1 cellular context compared by ENCODE assay signal in the genomic region with DNA sequence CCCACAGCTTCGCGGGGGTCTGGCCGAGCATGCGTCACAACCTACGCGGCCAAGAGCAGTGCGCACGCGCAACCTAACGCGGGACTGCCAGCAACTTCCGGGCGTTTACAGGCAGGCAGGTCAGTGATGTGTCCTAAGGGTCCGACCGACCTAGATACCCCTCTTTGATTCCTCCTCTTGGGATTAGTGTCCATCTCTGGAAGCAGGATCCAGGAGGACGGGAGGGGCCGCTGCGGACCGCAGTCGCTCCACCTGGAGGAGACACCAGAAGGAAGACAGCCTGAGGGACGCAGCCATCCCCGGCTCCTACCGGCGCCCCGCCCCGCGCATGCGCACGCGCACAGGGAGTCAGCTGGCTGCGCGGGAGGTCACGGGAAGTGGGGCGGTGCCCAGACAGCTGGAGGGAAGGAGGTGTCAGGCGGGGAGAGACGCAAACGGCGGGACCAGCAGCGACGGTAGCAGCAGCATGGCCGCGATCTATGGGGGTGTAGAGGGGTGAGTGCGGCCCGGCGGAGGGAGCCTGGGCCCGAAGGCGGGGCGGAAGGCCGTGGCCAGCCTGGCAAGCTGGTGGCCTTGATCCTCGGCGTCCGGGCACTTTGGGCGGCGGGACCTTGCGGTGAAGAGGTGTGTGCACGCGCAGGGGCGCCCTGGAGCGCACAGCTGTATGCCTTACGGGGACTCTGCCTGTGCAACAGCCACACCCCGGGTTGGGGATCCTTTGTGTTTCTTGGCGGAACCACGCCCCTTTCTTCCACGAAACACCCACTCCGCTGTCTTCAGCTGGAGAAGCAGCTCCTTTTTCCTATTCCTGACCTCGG.
TF ChIP-seq lines count a peak whose summit lies in the region.

Gene NAGK (plus strand): TSS at position 431 of the 818 bp plus-strand sequence. CDS start 36 bp downstream, at position 467.

TF ChIP-seq in GM12878, 131 proteins besides CTCF, POLR2A, EP300 and RAD21 (continued from another document and continues in another):
- TF ChIP-seq ZBTB4 (CRISPR knock-in tag; IDR thresholded peaks at IDR 0.05) (no peak), RCOR1 (conservative IDR thresholded peaks at IDR 0.05; ENCODE audit: low read depth, low read length) (no peak), SIN3A (IDR thresholded peaks at IDR 0.05; ENCODE audit: low read depth, low read length) (peak; percentile 87), GATAD2B (conservative IDR thresholded peaks at IDR 0.05; ENCODE audit: low read depth) (peak; percentile 75), KDM1A (IDR thresholded peaks at IDR 0.05; ENCODE audit: borderline replicate concordance) (no peak), SPI1 (IDR thresholded peaks at IDR 0.05; ENCODE audit: borderline replicate concordance, insufficient read depth, low read depth, low read length) (peak; percentile 54; the same call in 1 of the 2 replicates), PAX8 (IDR thresholded peaks at IDR 0.05) (no peak), SMAD1 (IDR thresholded peaks at IDR 0.05; ENCODE audit: low read depth, partially characterized antibody) (no peak), ZSCAN29 (IDR thresholded peaks at IDR 0.05) (no peak), NR2C1 (IDR thresholded peaks at IDR 0.05) (peak; percentile 64), YY1 (IDR thresholded peaks at IDR 0.05; ENCODE audit: low read depth, low read length) (peak; percentile 90), E2F8 (IDR thresholded peaks at IDR 0.05; ENCODE audit: low read depth, partially characterized antibody) (no peak), PML (IDR thresholded peaks at IDR 0.05; ENCODE audit: low read length) (no peak), MYC (IDR thresholded peaks at IDR 0.05; ENCODE audit: insufficient read depth, insufficient read length, insufficient replicate concordance, low read length, severe bottlenecking) (peak; percentile 46), TBL1XR1 (IDR thresholded peaks at IDR 0.05; ENCODE audit: low read depth, low read length) (no peak; the same call in none of the 2 replicates), ZZZ3 (IDR thresholded peaks at IDR 0.05; ENCODE audit: control insufficient read depth, insufficient read length, low read depth) (no peak), SMAD5 (IDR thresholded peaks at IDR 0.05; ENCODE audit: low read depth) (peak; percentile 97), STAT1 (conservative IDR thresholded peaks at IDR 0.05) (peak; percentile 76; the same call in 1 of the 2 replicates), EZH2 (IDR thresholded peaks at IDR 0.05; ENCODE audit: borderline replicate concordance, control insufficient read depth, low read depth, low read length) (no peak), HCFC1 (IDR thresholded peaks at IDR 0.05; ENCODE audit: low read length) (peak; percentile 62), TAF1 (IDR thresholded peaks at IDR 0.05; ENCODE audit: borderline replicate concordance, low read depth, low read length) (peak; percentile 94; the same call in 1 of the 2 replicates), YBX1 (IDR thresholded peaks at IDR 0.05) (no peak), TARDBP (IDR thresholded peaks at IDR 0.05; ENCODE audit: borderline replicate concordance) (no peak), JUND (IDR thresholded peaks at IDR 0.05; ENCODE audit: low read depth, low read length) (no peak), MYB (IDR thresholded peaks at IDR 0.05; ENCODE audit: borderline replicate concordance, low read depth, low read length) (no peak), STAT3 (IDR thresholded peaks at IDR 0.05; ENCODE audit: low read depth, low read length) (no peak), BRCA1 (IDR thresholded peaks at IDR 0.05; ENCODE audit: low read depth, low read length) (no peak)
- TF ChIP-seq, protein P1, sequence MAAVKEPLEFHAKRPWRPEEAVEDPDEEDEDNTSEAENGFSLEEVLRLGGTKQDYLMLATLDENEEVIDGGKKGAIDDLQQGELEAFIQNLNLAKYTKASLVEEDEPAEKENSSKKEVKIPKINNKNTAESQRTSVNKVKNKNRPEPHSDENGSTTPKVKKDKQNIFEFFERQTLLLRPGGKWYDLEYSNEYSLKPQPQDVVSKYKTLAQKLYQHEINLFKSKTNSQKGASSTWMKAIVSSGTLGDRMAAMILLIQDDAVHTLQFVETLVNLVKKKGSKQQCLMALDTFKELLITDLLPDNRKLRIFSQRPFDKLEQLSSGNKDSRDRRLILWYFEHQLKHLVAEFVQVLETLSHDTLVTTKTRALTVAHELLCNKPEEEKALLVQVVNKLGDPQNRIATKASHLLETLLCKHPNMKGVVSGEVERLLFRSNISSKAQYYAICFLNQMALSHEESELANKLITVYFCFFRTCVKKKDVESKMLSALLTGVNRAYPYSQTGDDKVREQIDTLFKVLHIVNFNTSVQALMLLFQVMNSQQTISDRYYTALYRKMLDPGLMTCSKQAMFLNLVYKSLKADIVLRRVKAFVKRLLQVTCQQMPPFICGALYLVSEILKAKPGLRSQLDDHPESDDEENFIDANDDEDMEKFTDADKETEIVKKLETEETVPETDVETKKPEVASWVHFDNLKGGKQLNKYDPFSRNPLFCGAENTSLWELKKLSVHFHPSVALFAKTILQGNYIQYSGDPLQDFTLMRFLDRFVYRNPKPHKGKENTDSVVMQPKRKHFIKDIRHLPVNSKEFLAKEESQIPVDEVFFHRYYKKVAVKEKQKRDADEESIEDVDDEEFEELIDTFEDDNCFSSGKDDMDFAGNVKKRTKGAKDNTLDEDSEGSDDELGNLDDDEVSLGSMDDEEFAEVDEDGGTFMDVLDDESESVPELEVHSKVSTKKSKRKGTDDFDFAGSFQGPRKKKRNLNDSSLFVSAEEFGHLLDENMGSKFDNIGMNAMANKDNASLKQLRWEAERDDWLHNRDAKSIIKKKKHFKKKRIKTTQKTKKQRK (IDR thresholded peaks at IDR 0.05; ENCODE audit: low read depth, low read length): no peak
- TF ChIP-seq, protein P2, sequence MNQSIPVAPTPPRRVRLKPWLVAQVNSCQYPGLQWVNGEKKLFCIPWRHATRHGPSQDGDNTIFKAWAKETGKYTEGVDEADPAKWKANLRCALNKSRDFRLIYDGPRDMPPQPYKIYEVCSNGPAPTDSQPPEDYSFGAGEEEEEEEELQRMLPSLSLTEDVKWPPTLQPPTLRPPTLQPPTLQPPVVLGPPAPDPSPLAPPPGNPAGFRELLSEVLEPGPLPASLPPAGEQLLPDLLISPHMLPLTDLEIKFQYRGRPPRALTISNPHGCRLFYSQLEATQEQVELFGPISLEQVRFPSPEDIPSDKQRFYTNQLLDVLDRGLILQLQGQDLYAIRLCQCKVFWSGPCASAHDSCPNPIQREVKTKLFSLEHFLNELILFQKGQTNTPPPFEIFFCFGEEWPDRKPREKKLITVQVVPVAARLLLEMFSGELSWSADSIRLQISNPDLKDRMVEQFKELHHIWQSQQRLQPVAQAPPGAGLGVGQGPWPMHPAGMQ (IDR thresholded peaks at IDR 0.05; ENCODE audit: borderline replicate concordance): no peak
- TF ChIP-seq, protein P3, sequence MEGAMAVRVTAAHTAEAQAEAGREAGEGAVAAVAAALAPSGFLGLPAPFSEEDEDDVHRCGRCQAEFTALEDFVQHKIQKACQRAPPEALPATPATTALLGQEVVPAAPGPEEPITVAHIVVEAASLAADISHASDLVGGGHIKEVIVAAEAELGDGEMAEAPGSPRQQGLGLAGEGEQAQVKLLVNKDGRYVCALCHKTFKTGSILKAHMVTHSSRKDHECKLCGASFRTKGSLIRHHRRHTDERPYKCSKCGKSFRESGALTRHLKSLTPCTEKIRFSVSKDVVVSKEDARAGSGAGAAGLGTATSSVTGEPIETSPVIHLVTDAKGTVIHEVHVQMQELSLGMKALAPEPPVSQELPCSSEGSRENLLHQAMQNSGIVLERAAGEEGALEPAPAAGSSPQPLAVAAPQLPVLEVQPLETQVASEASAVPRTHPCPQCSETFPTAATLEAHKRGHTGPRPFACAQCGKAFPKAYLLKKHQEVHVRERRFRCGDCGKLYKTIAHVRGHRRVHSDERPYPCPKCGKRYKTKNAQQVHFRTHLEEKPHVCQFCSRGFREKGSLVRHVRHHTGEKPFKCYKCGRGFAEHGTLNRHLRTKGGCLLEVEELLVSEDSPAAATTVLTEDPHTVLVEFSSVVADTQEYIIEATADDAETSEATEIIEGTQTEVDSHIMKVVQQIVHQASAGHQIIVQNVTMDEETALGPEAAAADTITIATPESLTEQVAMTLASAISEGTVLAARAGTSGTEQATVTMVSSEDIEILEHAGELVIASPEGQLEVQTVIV (IDR thresholded peaks at IDR 0.05; ENCODE audit: borderline replicate concordance, partially characterized antibody): peak; percentile 70
- TF ChIP-seq, protein P4, sequence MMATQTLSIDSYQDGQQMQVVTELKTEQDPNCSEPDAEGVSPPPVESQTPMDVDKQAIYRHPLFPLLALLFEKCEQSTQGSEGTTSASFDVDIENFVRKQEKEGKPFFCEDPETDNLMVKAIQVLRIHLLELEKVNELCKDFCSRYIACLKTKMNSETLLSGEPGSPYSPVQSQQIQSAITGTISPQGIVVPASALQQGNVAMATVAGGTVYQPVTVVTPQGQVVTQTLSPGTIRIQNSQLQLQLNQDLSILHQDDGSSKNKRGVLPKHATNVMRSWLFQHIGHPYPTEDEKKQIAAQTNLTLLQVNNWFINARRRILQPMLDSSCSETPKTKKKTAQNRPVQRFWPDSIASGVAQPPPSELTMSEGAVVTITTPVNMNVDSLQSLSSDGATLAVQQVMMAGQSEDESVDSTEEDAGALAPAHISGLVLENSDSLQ (IDR thresholded peaks at IDR 0.05): peak; percentile 74
- TF ChIP-seq, protein P5, sequence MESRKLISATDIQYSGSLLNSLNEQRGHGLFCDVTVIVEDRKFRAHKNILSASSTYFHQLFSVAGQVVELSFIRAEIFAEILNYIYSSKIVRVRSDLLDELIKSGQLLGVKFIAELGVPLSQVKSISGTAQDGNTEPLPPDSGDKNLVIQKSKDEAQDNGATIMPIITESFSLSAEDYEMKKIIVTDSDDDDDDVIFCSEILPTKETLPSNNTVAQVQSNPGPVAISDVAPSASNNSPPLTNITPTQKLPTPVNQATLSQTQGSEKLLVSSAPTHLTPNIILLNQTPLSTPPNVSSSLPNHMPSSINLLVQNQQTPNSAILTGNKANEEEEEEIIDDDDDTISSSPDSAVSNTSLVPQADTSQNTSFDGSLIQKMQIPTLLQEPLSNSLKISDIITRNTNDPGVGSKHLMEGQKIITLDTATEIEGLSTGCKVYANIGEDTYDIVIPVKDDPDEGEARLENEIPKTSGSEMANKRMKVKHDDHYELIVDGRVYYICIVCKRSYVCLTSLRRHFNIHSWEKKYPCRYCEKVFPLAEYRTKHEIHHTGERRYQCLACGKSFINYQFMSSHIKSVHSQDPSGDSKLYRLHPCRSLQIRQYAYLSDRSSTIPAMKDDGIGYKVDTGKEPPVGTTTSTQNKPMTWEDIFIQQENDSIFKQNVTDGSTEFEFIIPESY (IDR thresholded peaks at IDR 0.05): no peak
- TF ChIP-seq, protein P6, sequence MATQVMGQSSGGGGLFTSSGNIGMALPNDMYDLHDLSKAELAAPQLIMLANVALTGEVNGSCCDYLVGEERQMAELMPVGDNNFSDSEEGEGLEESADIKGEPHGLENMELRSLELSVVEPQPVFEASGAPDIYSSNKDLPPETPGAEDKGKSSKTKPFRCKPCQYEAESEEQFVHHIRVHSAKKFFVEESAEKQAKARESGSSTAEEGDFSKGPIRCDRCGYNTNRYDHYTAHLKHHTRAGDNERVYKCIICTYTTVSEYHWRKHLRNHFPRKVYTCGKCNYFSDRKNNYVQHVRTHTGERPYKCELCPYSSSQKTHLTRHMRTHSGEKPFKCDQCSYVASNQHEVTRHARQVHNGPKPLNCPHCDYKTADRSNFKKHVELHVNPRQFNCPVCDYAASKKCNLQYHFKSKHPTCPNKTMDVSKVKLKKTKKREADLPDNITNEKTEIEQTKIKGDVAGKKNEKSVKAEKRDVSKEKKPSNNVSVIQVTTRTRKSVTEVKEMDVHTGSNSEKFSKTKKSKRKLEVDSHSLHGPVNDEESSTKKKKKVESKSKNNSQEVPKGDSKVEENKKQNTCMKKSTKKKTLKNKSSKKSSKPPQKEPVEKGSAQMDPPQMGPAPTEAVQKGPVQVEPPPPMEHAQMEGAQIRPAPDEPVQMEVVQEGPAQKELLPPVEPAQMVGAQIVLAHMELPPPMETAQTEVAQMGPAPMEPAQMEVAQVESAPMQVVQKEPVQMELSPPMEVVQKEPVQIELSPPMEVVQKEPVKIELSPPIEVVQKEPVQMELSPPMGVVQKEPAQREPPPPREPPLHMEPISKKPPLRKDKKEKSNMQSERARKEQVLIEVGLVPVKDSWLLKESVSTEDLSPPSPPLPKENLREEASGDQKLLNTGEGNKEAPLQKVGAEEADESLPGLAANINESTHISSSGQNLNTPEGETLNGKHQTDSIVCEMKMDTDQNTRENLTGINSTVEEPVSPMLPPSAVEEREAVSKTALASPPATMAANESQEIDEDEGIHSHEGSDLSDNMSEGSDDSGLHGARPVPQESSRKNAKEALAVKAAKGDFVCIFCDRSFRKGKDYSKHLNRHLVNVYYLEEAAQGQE (IDR thresholded peaks at IDR 0.05; ENCODE audit: low read depth, low read length): no peak
